Comparison of ENCODE assay signal across 29 cellular contexts in genomic region chr10:24174014-24174413, GRCh38. TPM values are rescaled to one million over a fixed set of nuclear protein-coding genes. Genes with fewer than 3 reads are reported as not detected.
"Had no signal": no experiment of that assay in that cellular context is flagged by ENCODE, and none has a peak within 500 bp of the region (broad histone marks: within the 10 kb centered on the region; RNA-seq: fewer than 3 reads in every experiment).

No MANE protein-coding gene starts in this region.

- ATAC-seq: activated CD4-positive, CD25-positive, alpha-beta regulatory T cell treated with anti-CD3 and anti-CD28 coated beads, Interleukin-2, amount 50 U/mL, for 24 hours; activated naive CD8-positive, alpha-beta T cell treated with anti-CD3 and anti-CD28 coated beads, Interleukin-2, amount 50 U/mL, for 24 hours; activated T-cell treated with anti-CD3 and anti-CD28 coated beads, Interleukin-2, amount 50 U/mL, for 4 hours; heart left ventricle; left lobe of liver; lower lobe of right lung; natural killer cell; sciatic nerve had no signal

- DNase-seq: activated CD4-positive, alpha-beta memory T cell treated with anti-CD3 and anti-CD28 coated beads, Interleukin-2, amount 10 ng/mL, durations not matched to agents 7 days and 5 days; activated CD4-positive, alpha-beta T cell treated with anti-CD3 and anti-CD28 coated beads for 48 hours; activated naive CD8-positive, alpha-beta T cell treated with anti-CD3 and anti-CD28 coated beads, Interleukin-2, amount 50 U/mL, for 24 hours; activated T-cell treated with anti-CD3 and anti-CD28 coated beads, Interleukin-2, amount 50 U/mL, for 4 hours; amygdala; erythroblast; heart left ventricle; hypothalamus; immature natural killer cell; lower lobe of right lung; mesendoderm; natural killer cell; stimulated activated CD4-positive, alpha-beta T cell treated with anti-CD3 and anti-CD28 coated beads, Interleukin-12 subunit alpha, Interleukin-12 subunit beta, amount 100 ng/mL, for 4 hours; stimulated activated CD4-positive, alpha-beta T cell treated with anti-CD3 and anti-CD28 coated beads, Interleukin-4, amount 100 ng/mL, for 1 hour; T-helper 9 cell; WERI-Rb-1 had no signal

- H3K27ac Mint-ChIP-seq: activated CD4-positive, alpha-beta memory T cell treated with anti-CD3 and anti-CD28 coated beads, Interleukin-2, amount 10 ng/mL, durations not matched to agents 7 days and 5 days; activated naive CD4-positive, alpha-beta T cell treated with anti-CD3 and anti-CD28 coated beads, Interleukin-2, amount 50 U/mL, for 24 hours; activated naive CD8-positive, alpha-beta T cell treated with anti-CD3 and anti-CD28 coated beads, Interleukin-2, amount 50 U/mL, for 24 hours; activated T-helper 2 cell treated with anti-CD3 and anti-CD28 coated beads, Interferon-gamma antibody, Interleukin-2, Interleukin-4, amounts not matched to agents 10 μg/mL and 5 μg/mL and 100 μg/mL, durations not matched to agents 14 hours and 24 hours and 36 hours; dendritic cell treated with granulocyte-macrophage colony-stimulating factor and Interleukin-4, amounts not matched to agents 40 ng/mL and 50 ng/mL, for 4 days; immature natural killer cell; natural killer cell; stimulated activated naive CD8-positive, alpha-beta T cell treated with anti-CD3 and anti-CD28 coated beads, Interleukin-15, Interleukin-2, amounts not matched to agents 100 ng/mL and 50 ng/mL, for 24 hours; T-helper 1 cell treated with Interleukin-12 subunit alpha and Interleukin-12 subunit beta and Interleukin-4 antibody, amounts not matched to agents 30 μg/mL and 1 μg/mL, for 36 hours; type B pancreatic cell had no signal

- H3K4me3 ChIP-seq: heart left ventricle, lower lobe of right lung, skin epidermis, thoracic aorta had no signal

- H3K27me3 ChIP-seq: heart left ventricle had no signal

- H3K4me1 Mint-ChIP-seq: activated CD4-positive, alpha-beta memory T cell treated with anti-CD3 and anti-CD28 coated beads, Interleukin-2, amount 10 ng/mL, durations not matched to agents 7 days and 5 days; activated naive CD4-positive, alpha-beta T cell treated with anti-CD3 and anti-CD28 coated beads, Interleukin-2, amount 50 U/mL, for 24 hours; activated naive CD8-positive, alpha-beta T cell treated with anti-CD3 and anti-CD28 coated beads, Interleukin-2, amount 50 U/mL, for 24 hours; central memory CD8-positive, alpha-beta T cell; immature natural killer cell; natural killer cell had no signal

- H3K36me3 ChIP-seq: heart left ventricle, lower lobe of right lung, thoracic aorta, WERI-Rb-1 had no signal

- H3K9me3 Mint-ChIP-seq: activated CD4-positive, alpha-beta memory T cell treated with anti-CD3 and anti-CD28 coated beads, Interleukin-2, amount 10 ng/mL, durations not matched to agents 7 days and 5 days; activated naive CD4-positive, alpha-beta T cell treated with anti-CD3 and anti-CD28 coated beads, Interleukin-2, amount 50 U/mL, for 24 hours; activated T-helper 2 cell treated with anti-CD3 and anti-CD28 coated beads, Interferon-gamma antibody, Interleukin-2, Interleukin-4, amounts not matched to agents 10 μg/mL and 5 μg/mL and 100 μg/mL, durations not matched to agents 14 hours and 24 hours and 36 hours; T-helper 1 cell treated with Interleukin-12 subunit alpha and Interleukin-12 subunit beta and Interleukin-4 antibody, amounts not matched to agents 30 μg/mL and 1 μg/mL, for 36 hours had no signal

- FAIRE-seq: TTC549 had no signal

- H3K27me3 Mint-ChIP-seq: activated CD4-positive, alpha-beta memory T cell treated with anti-CD3 and anti-CD28 coated beads, Interleukin-2, amount 10 ng/mL, durations not matched to agents 7 days and 5 days; activated naive CD4-positive, alpha-beta T cell treated with anti-CD3 and anti-CD28 coated beads, Interleukin-2, amount 50 U/mL, for 24 hours; central memory CD8-positive, alpha-beta T cell; dendritic cell treated with granulocyte-macrophage colony-stimulating factor and Interleukin-4, amounts not matched to agents 40 ng/mL and 50 ng/mL, for 4 days; stimulated activated naive CD8-positive, alpha-beta T cell treated with anti-CD3 and anti-CD28 coated beads, Interleukin-15, Interleukin-2, amounts not matched to agents 100 ng/mL and 50 ng/mL, for 24 hours; type B pancreatic cell had no signal

- H3K27ac ChIP-seq: heart left ventricle, lower lobe of right lung, skin epidermis, thoracic aorta, WERI-Rb-1 had no signal

- H3K4me3 Mint-ChIP-seq: activated CD4-positive, alpha-beta memory T cell treated with anti-CD3 and anti-CD28 coated beads, Interleukin-2, amount 10 ng/mL, durations not matched to agents 7 days and 5 days; activated naive CD4-positive, alpha-beta T cell treated with anti-CD3 and anti-CD28 coated beads, Interleukin-2, amount 50 U/mL, for 24 hours; activated naive CD8-positive, alpha-beta T cell treated with anti-CD3 and anti-CD28 coated beads, Interleukin-2, amount 50 U/mL, for 24 hours; activated T-cell treated with anti-CD3 and anti-CD28 coated beads, Interleukin-2, amount 50 U/mL, for 4 hours; central memory CD8-positive, alpha-beta T cell; dendritic cell treated with granulocyte-macrophage colony-stimulating factor and Interleukin-4, amounts not matched to agents 40 ng/mL and 50 ng/mL, for 4 days; immature natural killer cell; natural killer cell; stimulated activated naive CD8-positive, alpha-beta T cell treated with anti-CD3 and anti-CD28 coated beads, Interleukin-15, Interleukin-2, amounts not matched to agents 100 ng/mL and 50 ng/mL, for 24 hours; T-helper 1 cell treated with Interleukin-12 subunit alpha and Interleukin-12 subunit beta and Interleukin-4 antibody, amounts not matched to agents 30 μg/mL and 1 μg/mL, for 36 hours; type B pancreatic cell had no signal

- H3K4me1 ChIP-seq: lower lobe of right lung had no signal

- H3K36me3 Mint-ChIP-seq: activated naive CD4-positive, alpha-beta T cell treated with anti-CD3 and anti-CD28 coated beads, Interleukin-2, amount 50 U/mL, for 24 hours; immature natural killer cell; natural killer cell had no signal

RNA-seq across cellular contexts. Expression of gene KIAA1217, which starts 34.9 kb away (rescaled TPM):
- total RNA-seq: natural killer cell had no signal
- polyA plus RNA-seq: immature natural killer cell had no signal
